ENCODE assay signal across 8 cellular contexts in the genomic region with DNA sequence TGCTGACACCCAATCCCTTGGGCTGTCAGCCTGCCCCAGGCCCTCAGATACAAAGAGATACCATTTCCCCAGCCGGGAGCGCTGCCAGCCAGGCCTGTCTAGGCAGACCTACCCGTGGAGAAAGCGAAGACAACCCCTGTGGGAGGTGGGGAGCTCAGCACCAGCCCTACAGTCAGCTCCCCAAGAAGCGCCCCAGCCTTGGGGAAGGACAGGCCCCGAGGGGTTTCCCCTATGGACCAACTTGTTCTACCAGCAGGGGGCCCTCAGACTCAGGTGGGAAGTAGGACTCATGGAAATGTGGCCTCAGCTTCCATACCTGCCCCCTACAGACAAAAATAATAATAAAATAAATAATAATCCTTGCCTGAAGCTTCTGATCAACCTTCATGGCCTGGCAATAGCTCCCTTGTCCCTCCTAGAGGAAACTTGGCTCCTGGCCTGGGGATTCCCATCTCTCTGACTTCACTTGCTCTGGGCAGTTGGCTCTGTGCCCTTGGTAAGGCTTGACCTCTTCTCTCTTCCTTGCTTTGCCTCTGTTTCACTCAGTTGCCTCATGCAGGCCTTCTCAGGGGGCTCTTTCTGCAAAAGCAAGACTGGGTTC. TPM values are rescaled to one million over a fixed set of nuclear protein-coding genes. Genes with fewer than 3 reads are reported as not detected.
DNase-seq lines count a peak whose midpoint lies in the region; ATAC-seq and TF ChIP-seq lines count a peak whose summit lies in the region.

No MANE protein-coding gene starts in this region.

- TF ChIP-seq CTCF in CD14-positive monocyte (IDR thresholded peaks at IDR 0.05) (peak; percentile 23), glutamatergic neuron (IDR thresholded peaks at IDR 0.05; ENCODE audit: partially characterized antibody, unreplicated experiment) (peak; percentile 34)

- H3K36me3 ChIP-seq in KOPT-K1 (ENCODE audit: insufficient read depth, low read length) = peaks cover 37% of the 10 kb centered on the region

- H3K27ac Mint-ChIP-seq in CD14-positive monocyte (peak overlapping the region in 2 of 7 donors; percentile 32 to 76), glutamatergic neuron (ENCODE audit: unreplicated experiment) (no peak overlapping the region)
- H3K27ac Mint-ChIP-seq in activated naive CD8-positive, alpha-beta T cell treated with anti-CD3 and anti-CD28 coated beads for 36 hours = no peak overlapping the region

- intact Hi-C loops in CD14-positive monocyte (cut with micrococcal nuclease) = no loop called here

- H3K27me3 Mint-ChIP-seq in CD14-positive monocyte (ENCODE audit: low read depth in 3 of 3) = no peaks in the 10 kb centered on the region
- no peaks in the 10 kb centered on the region for H3K27me3 Mint-ChIP-seq in activated naive CD8-positive, alpha-beta T cell treated with anti-CD3 and anti-CD28 coated beads for 36 hours
- peaks cover 5% of the 10 kb centered on the region for H3K27me3 Mint-ChIP-seq in glutamatergic neuron (ENCODE audit: unreplicated experiment)

- H3K27ac ChIP-seq in KOPT-K1 (ENCODE audit: low read depth, low read length, poor library complexity, severe bottlenecking) = peak overlapping the region; percentile 57

- peaks cover 39 to 53% of the 10 kb centered on the region in 2 donors for H3K36me3 Mint-ChIP-seq in CD14-positive monocyte
- H3K36me3 Mint-ChIP-seq in activated naive CD8-positive, alpha-beta T cell treated with anti-CD3 and anti-CD28 coated beads for 36 hours = peaks cover 5% of the 10 kb centered on the region
- no peaks in the 10 kb centered on the region for H3K36me3 Mint-ChIP-seq in glutamatergic neuron (ENCODE audit: unreplicated experiment)

- no peaks in the 10 kb centered on the region for H3K9me3 ChIP-seq in KOPT-K1 (ENCODE audit: insufficient read depth, low read length, poor library complexity, severe bottlenecking)

- H3K4me1 Mint-ChIP-seq in CD14-positive monocyte (peaks cover 61% of the 10 kb centered on the region), glutamatergic neuron (ENCODE audit: low read depth, unreplicated experiment) (peaks cover 12% of the 10 kb centered on the region)
- H3K4me1 Mint-ChIP-seq in activated naive CD8-positive, alpha-beta T cell treated with anti-CD3 and anti-CD28 coated beads for 36 hours = peaks cover 39% of the 10 kb centered on the region

- H3K4me3 Mint-ChIP-seq in CD14-positive monocyte = no peak overlapping the region
- H3K4me3 Mint-ChIP-seq in activated naive CD8-positive, alpha-beta T cell treated with anti-CD3 and anti-CD28 coated beads for 36 hours = peak overlapping the region; percentile 1
- no peak overlapping the region for H3K4me3 Mint-ChIP-seq in glutamatergic neuron (ENCODE audit: unreplicated experiment)

- H3K9me3 Mint-ChIP-seq in CD14-positive monocyte (peaks cover 0 to 2% (median 0%) of the 10 kb centered on the region in 7 donors), glutamatergic neuron (ENCODE audit: unreplicated experiment) (no peaks in the 10 kb centered on the region)
- no peaks in the 10 kb centered on the region for H3K9me3 Mint-ChIP-seq in activated naive CD8-positive, alpha-beta T cell treated with anti-CD3 and anti-CD28 coated beads for 36 hours

- ATAC-seq in GM21786 (IDR thresholded peaks at IDR 0.05; ENCODE audit: unreplicated experiment) (no peak), GM18870 (IDR thresholded peaks at IDR 0.05; ENCODE audit: unreplicated experiment) (no peak)

- no peak for DNase-seq in CD14-positive monocyte (ENCODE audit: low spot score)
- DNase-seq in activated naive CD8-positive, alpha-beta T cell treated with anti-CD3 and anti-CD28 coated beads for 36 hours = peak; percentile 32
- DNase-seq in glutamatergic neuron = no peak
- peak; percentile 71 for DNase-seq in pulmonary artery endothelial cell (ENCODE audit: low read depth, low spot score)
- DNase-seq in NCI-H2107 (lab: John Stamatoyannopoulos, UW) = no peak

RNA-seq across cellular contexts. Expression of gene SLC35F6, which starts 7.0 kb away (rescaled TPM):
- 10 to 100 TPM; 11.3 to 15.1 TPM for polyA plus RNA-seq in CD14-positive monocyte
- 1 to 10 TPM; 6.3 TPM for total RNA-seq in activated naive CD8-positive, alpha-beta T cell treated with anti-CD3 and anti-CD28 coated beads for 36 hours
- total RNA-seq in glutamatergic neuron (ENCODE audit: unreplicated experiment) (28.8 TPM), pulmonary artery endothelial cell (21.9 and 33.6 TPM in 2 replicates)

RNA-seq across cellular contexts. Expression of gene CENPA, which starts 14.8 kb away (rescaled TPM):
- not detected for polyA plus RNA-seq in CD14-positive monocyte
- 10 to 100 TPM; 33.6 to 34.4 TPM for total RNA-seq in activated naive CD8-positive, alpha-beta T cell treated with anti-CD3 and anti-CD28 coated beads for 36 hours
- total RNA-seq in glutamatergic neuron (ENCODE audit: unreplicated experiment) (4.7 TPM), pulmonary artery endothelial cell (14.2 and 28.3 TPM in 2 replicates)

Comparison
In these comparisons a context has a peak if more than half of its experiments do, and no peak if none do; other contexts are left out.
1. DNase-seq: peak in activated naive CD8-positive, alpha-beta T cell treated with anti-CD3 and anti-CD28 coated beads for 36 hours (single experiment) and pulmonary artery endothelial cell (single experiment); none in CD14-positive monocyte (single experiment), glutamatergic neuron (single experiment) and NCI-H2107 (single experiment).